In genomic region chr4:122584517-122584916, GRCh38 we compare ENCODE assay signal across 9 cellular contexts. TPM values are rescaled to one million over a fixed set of nuclear protein-coding genes. Genes with fewer than 3 reads are reported as not detected.
A peak's percentile ranks its signal among the peaks of the same experiment; 100 is the strongest.
DNase-seq lines count a peak whose midpoint lies in the region; ATAC-seq and TF ChIP-seq lines count a peak whose summit lies in the region.
"Had no signal": no experiment of that assay in that cellular context is flagged by ENCODE, and none has a peak within 500 bp of the region (broad histone marks: within the 10 kb centered on the region; RNA-seq: fewer than 3 reads in every experiment).

No MANE protein-coding gene starts in this region.

- H3K27ac ChIP-seq in neural progenitor cell, result no peak overlapping the region

- no peaks in the 10 kb centered on the region for H3K27me3 Mint-ChIP-seq in activated CD8-positive, alpha-beta T cell treated with anti-CD3 and anti-CD28 coated beads, Interleukin-2, amount 10 ng/mL, durations not matched to agents 7 days and 5 days (ENCODE audit: low read depth)
- H3K27me3 Mint-ChIP-seq in neural progenitor cell (ENCODE audit: insufficient read depth, low read depth), result peaks cover 2% of the 10 kb centered on the region

- TF ChIP-seq CTCF in neural progenitor cell (IDR thresholded peaks at IDR 0.05), result no peak

- H3K9me3 Mint-ChIP-seq in activated CD8-positive, alpha-beta T cell treated with anti-CD3 and anti-CD28 coated beads, Interleukin-2, amount 10 ng/mL, durations not matched to agents 7 days and 5 days (ENCODE audit: insufficient read depth), result peaks cover 5% of the 10 kb centered on the region
- H3K9me3 Mint-ChIP-seq in neural progenitor cell, result no peaks in the 10 kb centered on the region

- ATAC-seq in HG02973 (IDR thresholded peaks at IDR 0.05; ENCODE audit: unreplicated experiment) (peak; percentile 76), HG03439 (IDR thresholded peaks at IDR 0.05; ENCODE audit: unreplicated experiment) (no peak)
- ATAC-seq in activated CD8-positive, alpha-beta T cell treated with anti-CD3 and anti-CD28 coated beads, Interleukin-2, amount 10 ng/mL, durations not matched to agents 7 days and 5 days, result peak; percentile 63
- ATAC-seq: HCT116 had no signal

- CTCF ChIA-PET in activated CD8-positive, alpha-beta T cell treated with anti-CD3 and anti-CD28 coated beads, Interleukin-2, amount 10 ng/mL, durations not matched to agents 7 days and 5 days (lab: Charles Lee), result interaction anchor here (0.7 kb wide), 2 partner anchors 18 to 581 kb away, joined by 3 read pairs; no protein-coding TSS in a partner anchor

- no peaks in the 10 kb centered on the region for H3F3A ChIP-seq in neural progenitor cell (ENCODE audit: low read depth)

- peaks cover 5% of the 10 kb centered on the region for H3K36me3 Mint-ChIP-seq in activated CD8-positive, alpha-beta T cell treated with anti-CD3 and anti-CD28 coated beads, Interleukin-2, amount 10 ng/mL, durations not matched to agents 7 days and 5 days (ENCODE audit: low read depth)
- H3K36me3 Mint-ChIP-seq in neural progenitor cell, result no peaks in the 10 kb centered on the region

- POLR2A ChIA-PET in activated CD8-positive, alpha-beta T cell treated with anti-CD3 and anti-CD28 coated beads, Interleukin-2, amount 10 ng/mL, durations not matched to agents 7 days and 5 days (lab: Charles Lee), result no interaction called here

- H3K9me3 ChIP-seq in neural progenitor cell (ENCODE audit: low read depth), result no peaks in the 10 kb centered on the region

- peaks cover 45% of the 10 kb centered on the region for H3K4me1 Mint-ChIP-seq in activated CD8-positive, alpha-beta T cell treated with anti-CD3 and anti-CD28 coated beads, Interleukin-2, amount 10 ng/mL, durations not matched to agents 7 days and 5 days (ENCODE audit: low read depth)
- no peaks in the 10 kb centered on the region for H3K4me1 Mint-ChIP-seq in neural progenitor cell

- no peaks in the 10 kb centered on the region for H3K4me1 ChIP-seq in neural progenitor cell

- DNase-seq in GM04504 (ENCODE audit: low read depth) (peak; percentile 82), medulla oblongata (ENCODE audit: extremely low spot score) (peak; percentile 87), SKM-1 (lab: John Stamatoyannopoulos, UW; ENCODE audit: unreplicated experiment) (no peak), OCI-M2 (lab: John Stamatoyannopoulos, UW; ENCODE audit: unreplicated experiment) (no peak), neural progenitor cell (ENCODE audit: low spot score) (no peak)
- no peak for DNase-seq in activated CD8-positive, alpha-beta T cell treated with anti-CD3 and anti-CD28 coated beads, Interleukin-2, amount 10 ng/mL, durations not matched to agents 7 days and 5 days

- H3K4me2 ChIP-seq in neural progenitor cell, result no peak overlapping the region

- H3K9ac ChIP-seq in neural progenitor cell, result no peak overlapping the region

- H3K4me3 Mint-ChIP-seq in activated CD8-positive, alpha-beta T cell treated with anti-CD3 and anti-CD28 coated beads, Interleukin-2, amount 10 ng/mL, durations not matched to agents 7 days and 5 days, result no peak overlapping the region
- no peak overlapping the region for H3K4me3 Mint-ChIP-seq in neural progenitor cell

- no peaks in the 10 kb centered on the region for H3K79me2 ChIP-seq in neural progenitor cell (ENCODE audit: low read depth)

- H3K36me3 ChIP-seq in neural progenitor cell, result no peaks in the 10 kb centered on the region

- no peaks in the 10 kb centered on the region for H4K20me1 ChIP-seq in neural progenitor cell (ENCODE audit: low read depth)

- H3K27ac Mint-ChIP-seq in activated CD8-positive, alpha-beta T cell treated with anti-CD3 and anti-CD28 coated beads, Interleukin-2, amount 10 ng/mL, durations not matched to agents 7 days and 5 days, result peak overlapping the region; percentile 80
- H3K27ac Mint-ChIP-seq in neural progenitor cell, result no peak overlapping the region

- H2AFZ ChIP-seq in neural progenitor cell (replicated peaks), result no peak overlapping the region

- no peak overlapping the region for H3K4me3 ChIP-seq in neural progenitor cell

- no peaks in the 10 kb centered on the region for H3K27me3 ChIP-seq in neural progenitor cell

RNA-seq across cellular contexts. Expression of gene IL21, which starts 36.3 kb away (rescaled TPM):
- not detected for total RNA-seq in activated CD8-positive, alpha-beta T cell treated with anti-CD3 and anti-CD28 coated beads, Interleukin-2, amount 10 ng/mL, durations not matched to agents 7 days and 5 days
- not detected in 2 replicates for total RNA-seq in neural progenitor cell (ENCODE audit: low replicate concordance)

Comparison
In these comparisons a context has a peak if more than half of its experiments do, and no peak if none do; other contexts are left out.
1. DNase-seq: peak in GM04504 (single experiment) and medulla oblongata (single experiment); none in activated CD8-positive, alpha-beta T cell treated with anti-CD3 and anti-CD28 coated beads, Interleukin-2, amount 10 ng/mL, durations not matched to agents 7 days and 5 days (single experiment), SKM-1 (single experiment), OCI-M2 (single experiment) and neural progenitor cell (single experiment).